ENCODE assay signal across 17 cellular contexts in genomic region chr6:4568138-4568537, GRCh38.
A peak's percentile ranks its signal among the peaks of the same experiment; 100 is the strongest.
DNase-seq lines count a peak whose midpoint lies in the region; ATAC-seq, FAIRE-seq and TF ChIP-seq lines count a peak whose summit lies in the region.
"Had no signal": no experiment of that assay in that cellular context is flagged by ENCODE, and none has a peak within 500 bp of the region (broad histone marks: within the 10 kb centered on the region; RNA-seq: fewer than 3 reads in every experiment).

No MANE protein-coding gene starts in this region.

- no peaks in the 10 kb centered on the region for H3K27me3 Mint-ChIP-seq in osteocyte (ENCODE audit: unreplicated experiment)
- H3K27me3 Mint-ChIP-seq in CD4-positive, alpha-beta T cell: peaks cover 6% of the 10 kb centered on the region
- no peaks in the 10 kb centered on the region for H3K27me3 Mint-ChIP-seq in endothelial cell (ENCODE audit: unreplicated experiment)

- H4K91ac ChIP-seq in IMR-90 (ENCODE audit: insufficient read depth, low read depth, low read length) (no peak overlapping the region), H1 (replicated peaks; ENCODE audit: insufficient read length, low read length) (no peak overlapping the region)

- H3K27ac ChIP-seq in IMR-90 (ENCODE audit: insufficient read depth, low read length) (no peak overlapping the region), SJCRH30 (no peak overlapping the region), H1 (ENCODE audit: low read depth, low read length) (no peak overlapping the region)
- H3K27ac ChIP-seq in CD4-positive, alpha-beta T cell (ENCODE audit: low read depth, low read length): no peak overlapping the region
- H3K27ac ChIP-seq: A549, BLaER1 had no signal

- H3K4me1 Mint-ChIP-seq in osteocyte (ENCODE audit: unreplicated experiment) (peaks cover 18% of the 10 kb centered on the region), endothelial cell (ENCODE audit: unreplicated experiment) (peaks cover 7% of the 10 kb centered on the region)
- no peaks in the 10 kb centered on the region for H3K4me1 Mint-ChIP-seq in CD4-positive, alpha-beta T cell (ENCODE audit: low read depth)

- ATAC-seq in IMR-90 (ENCODE audit: low read depth) (no peak), HG03442 (IDR thresholded peaks at IDR 0.05; ENCODE audit: unreplicated experiment) (no peak)
- ATAC-seq in CD4-positive, alpha-beta T cell (ENCODE audit: poor library complexity): no peak
- ATAC-seq: A549, GM12878, HCT116 had no signal

- no peak overlapping the region for H3K27ac Mint-ChIP-seq in osteocyte (ENCODE audit: unreplicated experiment)
- H3K27ac Mint-ChIP-seq in CD4-positive, alpha-beta T cell: no peak overlapping the region
- no peak overlapping the region for H3K27ac Mint-ChIP-seq in endothelial cell (ENCODE audit: unreplicated experiment)
- H3K27ac Mint-ChIP-seq: IgD-negative memory B cell had no signal

- no peak overlapping the region for H2BK12ac ChIP-seq in H1 (ENCODE audit: low read depth, low read length)

- H3K79me1 ChIP-seq in IMR-90 (ENCODE audit: low read depth in 1 of 2, low read length in 2 of 2) (no peaks in the 10 kb centered on the region), H1 (ENCODE audit: low read depth, low read length) (no peaks in the 10 kb centered on the region)

- no peak for TF ChIP-seq POLR2A in IMR-90 (IDR thresholded peaks at IDR 0.05; ENCODE audit: low read depth, low read length)
- TF ChIP-seq POLR2A in H1 (IDR thresholded peaks at IDR 0.05; ENCODE audit: control extremely low read depth in 1 of 2, low read depth in 2 of 2, low read length in 2 of 2): no peak

- H2AK9ac ChIP-seq in IMR-90 (replicated peaks; ENCODE audit: low read depth, low read length, poor library complexity): peak overlapping the region; percentile 84

- H3K4me3 ChIP-seq in IMR-90 (ENCODE audit: insufficient read depth, low read depth, low read length) (no peak overlapping the region), SJCRH30 (no peak overlapping the region), H1 (ENCODE audit: extremely low read depth in 1 of 4, insufficient read depth in 2 of 4, low read depth in 3 of 4, low read length in 4 of 4) (no peak overlapping the region)
- H3K4me3 ChIP-seq: A549, BLaER1, GM12878 had no signal

- no CpG with 5 or more reads among the region's 5 CpGs for WGBS in IMR-90 (ENCODE audit: extremely low coverage in 2 of 2, insufficient read length in 1 of 2), 2 experiments
- WGBS in H1 (ENCODE audit: extremely low coverage in 1 of 2, insufficient coverage in 1 of 2, insufficient read length in 1 of 2, insufficient replicate concordance in 2 of 2, low coverage in 1 of 2, low lambda C conversion rate in 2 of 2, missing lambda C conversion rate in 1 of 2), 2 experiments: 88% methylated on average over 5 of the region's 5 CpGs; no CpG with 5 or more reads in 1 of the 2 experiments

- BruUV-seq in IMR-90 (replicated peaks; lab: Mats Ljungman, UMichigan): no TSS peak

- no peak overlapping the region for H3K9ac ChIP-seq in IMR-90 (ENCODE audit: low read depth, low read length)
- no peak overlapping the region for H3K9ac ChIP-seq in H1 (replicated peaks in 1 of 4; ENCODE audit: extremely low read depth in 1 of 4, low read depth in 3 of 4, low read length in 3 of 4)
- H3K9ac ChIP-seq: BLaER1 had no signal

- H2BK15ac ChIP-seq in IMR-90 (ENCODE audit: low read depth, low read length): no peak overlapping the region; the same call in 1 of the 3 replicates
- H2BK15ac ChIP-seq in H1 (ENCODE audit: low read length): no peak overlapping the region

- no peak overlapping the region for H3K4me2 ChIP-seq in IMR-90 (ENCODE audit: low read depth, low read length)
- H3K4me2 ChIP-seq in H1 (ENCODE audit: insufficient read depth in 1 of 2, low read depth in 2 of 2, low read length in 2 of 2): no peak overlapping the region
- H3K4me2 ChIP-seq: A549, BLaER1 had no signal

- H3K36me3 ChIP-seq in IMR-90 (ENCODE audit: control insufficient read depth, insufficient read depth, low read length) (no peaks in the 10 kb centered on the region), SJCRH30 (no peaks in the 10 kb centered on the region), H1 (ENCODE audit: control insufficient read depth in 2 of 4, insufficient read depth in 4 of 4, low read length in 3 of 4) (no peaks in the 10 kb centered on the region)
- H3K36me3 ChIP-seq: BLaER1 had no signal

- no peak for TF ChIP-seq RAD21 in IMR-90 (IDR thresholded peaks at IDR 0.05; ENCODE audit: low read length)
- no peak for TF ChIP-seq RAD21 in H1 (IDR thresholded peaks at IDR 0.05 in 1 of 2, conservative IDR thresholded peaks at IDR 0.05 in 1 of 2; ENCODE audit: low read depth in 2 of 2, low read length in 2 of 2)

- peaks cover 19% of the 10 kb centered on the region for H3K9me3 Mint-ChIP-seq in osteocyte (ENCODE audit: unreplicated experiment)
- H3K9me3 Mint-ChIP-seq in CD4-positive, alpha-beta T cell: peaks cover 3% of the 10 kb centered on the region
- no peaks in the 10 kb centered on the region for H3K9me3 Mint-ChIP-seq in endothelial cell (ENCODE audit: unreplicated experiment)

- H2BK120ac ChIP-seq in IMR-90 (ENCODE audit: low read depth, low read length): no peak overlapping the region
- no peak overlapping the region for H2BK120ac ChIP-seq in H1 (replicated peaks; ENCODE audit: low read depth, low read length)

- H4K20me1 ChIP-seq in IMR-90 (ENCODE audit: insufficient read depth, low read length): no peaks in the 10 kb centered on the region
- H4K20me1 ChIP-seq in H1 (replicated peaks in 1 of 2; ENCODE audit: control insufficient read depth in 1 of 2, insufficient read depth in 2 of 2, low read length in 2 of 2): no peaks in the 10 kb centered on the region
- H4K20me1 ChIP-seq: BLaER1 had no signal

- no peak for TF ChIP-seq EP300 in H1 (IDR thresholded peaks at IDR 0.05; ENCODE audit: borderline replicate concordance in 1 of 2, low read depth in 2 of 2, low read length in 2 of 2)

- H3K9me3 ChIP-seq in IMR-90 (ENCODE audit: control insufficient read depth, insufficient read depth, low read length) (no peaks in the 10 kb centered on the region), SJCRH30 (replicated peaks) (no peaks in the 10 kb centered on the region), H1 (ENCODE audit: insufficient read depth in 2 of 2, low read depth in 1 of 2, low read length in 1 of 2) (peaks cover 0 to 5% of the 10 kb centered on the region in 2 experiments; a peak in 1 of 4 replicates)
- H3K9me3 ChIP-seq in CD4-positive, alpha-beta T cell (ENCODE audit: control insufficient read depth, low read length): peaks cover 10% of the 10 kb centered on the region

- H4K8ac ChIP-seq in IMR-90 (ENCODE audit: low read depth in 2 of 2, low read length in 2 of 2) (no peak overlapping the region), H1 (ENCODE audit: extremely low read depth, insufficient read depth, low read length) (no peak overlapping the region)

- CTCF ChIA-PET in IMR-90 (lab: Yijun Ruan, JAX): no interaction called here
- CTCF ChIA-PET in H1 (lab: Charles Lee; ENCODE audit: partially characterized antibody): interaction anchor here (1.6 kb wide), 1 partner anchor 10 kb away, joined by 5 read pairs; no protein-coding TSS in a partner anchor
- CTCF ChIA-PET in CD4-positive, alpha-beta T cell (lab: Charles Lee): no interaction called here

- H3K23ac ChIP-seq in IMR-90 (ENCODE audit: low read depth, low read length): no peak overlapping the region
- no peak overlapping the region for H3K23ac ChIP-seq in H1 (ENCODE audit: insufficient read length)

- H2AK5ac ChIP-seq in IMR-90 (ENCODE audit: low read depth, low read length): no peak overlapping the region
- H2AK5ac ChIP-seq in H1 (ENCODE audit: low read depth, low read length): no peak overlapping the region

- H3K14ac ChIP-seq in IMR-90 (replicated peaks; ENCODE audit: low read depth, low read length) (no peak overlapping the region), H1 (ENCODE audit: insufficient read length) (no peak overlapping the region)

- H3K9me1 ChIP-seq in IMR-90 (ENCODE audit: insufficient read depth, low read length): peaks cover 3% of the 10 kb centered on the region; the same call in 1 of the 2 replicates

- no peak overlapping the region for H3K56ac ChIP-seq in IMR-90 (ENCODE audit: extremely low read depth, insufficient read depth, low read length)
- H3K56ac ChIP-seq in H1 (replicated peaks; ENCODE audit: insufficient read length, low read depth, low read length): no peak overlapping the region

- H3K23me2 ChIP-seq in H1 (ENCODE audit: low read depth, low read length): no peaks in the 10 kb centered on the region

- POLR2A ChIA-PET in IMR-90 (lab: Charles Lee; ENCODE audit: unreplicated experiment): no interaction called here
- POLR2A ChIA-PET in H1 (lab: Charles Lee; ENCODE audit: partially characterized antibody): interaction anchor here (1.0 kb wide), 1 partner anchor 10 kb away, joined by 3 read pairs; no protein-coding TSS in a partner anchor
- POLR2A ChIA-PET in CD4-positive, alpha-beta T cell (lab: Charles Lee): no interaction called here

- in situ Hi-C loops in IMR-90 (cut with MboI; ENCODE audit: low sequenced_read_pairs): no loop called here

- H3K79me2 ChIP-seq in H1 (ENCODE audit: control insufficient read depth in 1 of 2, insufficient read depth in 2 of 2, low read length in 2 of 2): no peaks in the 10 kb centered on the region

- H2BK20ac ChIP-seq in IMR-90 (ENCODE audit: low read depth, low read length): peak overlapping the region; percentile 36; the same call in 1 of the 2 replicates
- no peak overlapping the region for H2BK20ac ChIP-seq in H1 (ENCODE audit: low read length)

- H3K27me3 ChIP-seq in IMR-90 (ENCODE audit: control insufficient read depth, insufficient read depth, low read length): no peaks in the 10 kb centered on the region
- no peaks in the 10 kb centered on the region for H3K27me3 ChIP-seq in SJCRH30
- no peaks in the 10 kb centered on the region for H3K27me3 ChIP-seq in H1 (replicated peaks in 1 of 4; ENCODE audit: control insufficient read depth in 3 of 4, extremely low read depth in 1 of 4, insufficient read depth in 3 of 4, low read length in 3 of 4)
- no peaks in the 10 kb centered on the region for H3K27me3 ChIP-seq in CD4-positive, alpha-beta T cell (ENCODE audit: control insufficient read depth, insufficient read depth, low read length)
- H3K27me3 ChIP-seq: BLaER1 had no signal

- dilution Hi-C loops in IMR-90 (cut with HindIII; ENCODE audit: low sequenced_read_pairs, unreplicated experiment): no loop called here

- H2BK5ac ChIP-seq in IMR-90 (ENCODE audit: low read depth, low read length, poor library complexity, severe bottlenecking): no peak overlapping the region
- no peak overlapping the region for H2BK5ac ChIP-seq in H1 (ENCODE audit: low read depth, low read length)

- DNase-seq in IMR-90: no peak
- peak; percentile 6 to 31 for DNase-seq in SJCRH30
- DNase-seq in H1 (ENCODE audit: low read depth in 1 of 2, low spot score in 2 of 2): peak in 1 of 2 experiments; percentile 22
- DNase-seq in osteocyte (ENCODE audit: extremely low spot score, unreplicated experiment): peak; percentile 42
- DNase-seq in dermis blood vessel endothelial cell: no peak
- no peak for DNase-seq in CD4-positive, alpha-beta T cell
- no peak for DNase-seq in endothelial cell (ENCODE audit: low spot score)
- DNase-seq: AML-193, DMS53 had no signal

- H3K4ac ChIP-seq in IMR-90 (ENCODE audit: low read depth, low read length) (peak overlapping the region; percentile 46; the same call in 1 of the 2 replicates), H1 (replicated peaks; ENCODE audit: insufficient read length, low read depth, low read length) (no peak overlapping the region)

- intact Hi-C loops in IMR-90 (cut with micrococcal nuclease): no loop called here
- intact Hi-C loops in CD4-positive, alpha-beta T cell (cut with DNase I, micrococcal nuclease): no loop called here

- H4K5ac ChIP-seq in IMR-90 (ENCODE audit: low read depth, low read length): no peak overlapping the region
- H4K5ac ChIP-seq in H1 (ENCODE audit: insufficient read length, low read depth, low read length): no peak overlapping the region

- peaks cover 4% of the 10 kb centered on the region for H3K4me1 ChIP-seq in IMR-90 (ENCODE audit: control insufficient read depth, insufficient read depth, low read length)
- H3K4me1 ChIP-seq in SJCRH30: 0 out of 2 replicates have a peak, but pooled peaks cover 2% of the 10 kb centered on the region
- H3K4me1 ChIP-seq in H1 (replicated peaks in 1 of 4; ENCODE audit: control insufficient read depth in 3 of 4, insufficient read depth in 4 of 4, low read length in 3 of 4): no peaks in the 10 kb centered on the region
- H3K4me1 ChIP-seq: A549, BLaER1 had no signal

- TF ChIP-seq CTCF in IMR-90 (conservative IDR thresholded peaks at IDR 0.05; ENCODE audit: low read depth, low read length): no peak
- TF ChIP-seq CTCF in H1 (IDR thresholded peaks at IDR 0.05; ENCODE audit: control extremely low read depth in 1 of 3, insufficient read depth in 1 of 3, low read depth in 1 of 3, low read length in 3 of 3): no peak
- TF ChIP-seq CTCF in osteocyte (IDR thresholded peaks at IDR 0.05): no peak
- no peak for TF ChIP-seq CTCF in CD4-positive, alpha-beta T cell (IDR thresholded peaks at IDR 0.05)
- TF ChIP-seq CTCF in endothelial cell (IDR thresholded peaks at IDR 0.05; ENCODE audit: unreplicated experiment): no peak

- H2AFZ ChIP-seq in IMR-90 (replicated peaks; ENCODE audit: low read length, poor library complexity): no peak overlapping the region
- H2AFZ ChIP-seq in H1 (ENCODE audit: low read length): no peak overlapping the region

- H3K36me3 Mint-ChIP-seq in osteocyte (ENCODE audit: unreplicated experiment) (peaks cover 12% of the 10 kb centered on the region), endothelial cell (ENCODE audit: low read depth, unreplicated experiment) (no peaks in the 10 kb centered on the region)
- no peaks in the 10 kb centered on the region for H3K36me3 Mint-ChIP-seq in CD4-positive, alpha-beta T cell (ENCODE audit: low read depth)
- H3K36me3 Mint-ChIP-seq: IgD-negative memory B cell had no signal

- H3K18ac ChIP-seq in IMR-90 (ENCODE audit: low read depth, low read length): no peak overlapping the region
- no peak overlapping the region for H3K18ac ChIP-seq in H1 (ENCODE audit: extremely low read depth, low read length)

- no peak for FAIRE-seq in H1 (lab: Jason Lieb, UNC)
- FAIRE-seq: A549, GM12878, GM18507, H54 had no signal

- H3K4me3 Mint-ChIP-seq in osteocyte (ENCODE audit: unreplicated experiment): no peak overlapping the region
- H3K4me3 Mint-ChIP-seq in CD4-positive, alpha-beta T cell: no peak overlapping the region
- H3K4me3 Mint-ChIP-seq in endothelial cell (ENCODE audit: unreplicated experiment): no peak overlapping the region
- H3K4me3 Mint-ChIP-seq: IgD-negative memory B cell had no signal

Comparison
In these comparisons a context has a peak if more than half of its experiments do, and no peak if none do; other contexts are left out.
1. DNase-seq: peak in SJCRH30 (2 of 2) and osteocyte (single experiment); none in IMR-90 (single experiment), dermis blood vessel endothelial cell (single experiment), CD4-positive, alpha-beta T cell (0 of 10) and endothelial cell (single experiment).